Comparison of ENCODE assay signal across 9 cellular contexts in the genomic region with DNA sequence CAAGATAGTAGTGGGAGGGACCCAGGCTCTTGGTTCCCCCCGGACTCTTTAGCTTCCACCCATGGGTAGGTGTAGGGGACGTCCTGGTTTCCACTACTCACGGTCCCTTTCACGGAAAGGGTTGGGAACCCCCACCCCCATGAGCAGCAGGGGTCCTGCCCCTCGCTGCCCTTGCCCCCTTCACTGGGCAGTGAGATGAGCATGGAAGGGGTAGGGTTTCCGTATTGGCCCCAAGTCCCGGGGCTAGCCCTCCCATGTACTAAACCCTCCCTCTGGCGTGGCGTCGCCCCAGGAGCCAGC. TPM values are rescaled to one million over a fixed set of nuclear protein-coding genes. Genes with fewer than 3 reads are reported as not detected.
DNase-seq lines count a peak whose midpoint lies in the region; ATAC-seq lines count a peak whose summit lies in the region.
"Had no signal": no experiment of that assay in that cellular context is flagged by ENCODE, and none has a peak within 500 bp of the region (broad histone marks: within the 10 kb centered on the region; RNA-seq: fewer than 3 reads in every experiment).

No MANE protein-coding gene starts in this region.

- H3K9ac ChIP-seq in adipocyte (ENCODE audit: low read length) = peak overlapping the region; percentile 90
- H3K9ac ChIP-seq in iPS-18a (ENCODE audit: low read length) = no peak overlapping the region

- no peak for ATAC-seq in stimulated activated effector memory CD8-positive, alpha-beta T cell treated with anti-CD3 and anti-CD28 coated beads, Interleukin-12 subunit alpha, Interleukin-12 subunit beta, amount 100 ng/mL, for 72 hours
- no peak for ATAC-seq in stimulated activated naive B cell treated with anti-CD40 and anti-IgM and Interleukin-4, amounts not matched to agents 10 μg/mL and 1 μg/mL and 100 μg/mL, for 72 hours (replicated peaks)

- POLR2A ChIA-PET in activated CD4-positive, alpha-beta memory T cell treated with anti-CD3 and anti-CD28 coated beads, Interleukin-2, amount 10 ng/mL, durations not matched to agents 7 days and 5 days (lab: Charles Lee) = interaction anchor here (1.0 to 1.1 kb wide), 2 partner anchors 16 to 19 kb away, joined by 3 read pairs; a partner anchor contains a TSS

- peaks cover 35% of the 10 kb centered on the region for H3K4me1 Mint-ChIP-seq in stimulated activated effector memory CD8-positive, alpha-beta T cell treated with anti-CD3 and anti-CD28 coated beads, Interleukin-12 subunit alpha, Interleukin-12 subunit beta, amount 100 ng/mL, for 72 hours
- H3K4me1 Mint-ChIP-seq in activated CD4-positive, alpha-beta memory T cell treated with anti-CD3 and anti-CD28 coated beads, Interleukin-2, amount 10 ng/mL, durations not matched to agents 7 days and 5 days = peaks cover 2% of the 10 kb centered on the region
- H3K4me1 Mint-ChIP-seq in stimulated activated naive B cell treated with anti-CD40 and anti-IgM and Interleukin-4, amounts not matched to agents 10 μg/mL and 1 μg/mL and 100 μg/mL, for 72 hours = peaks cover 14 to 18% of the 10 kb centered on the region in 2 donors

- H3K27me3 Mint-ChIP-seq in activated CD4-positive, alpha-beta memory T cell treated with anti-CD3 and anti-CD28 coated beads, Interleukin-2, amount 10 ng/mL, durations not matched to agents 7 days and 5 days = no peaks in the 10 kb centered on the region
- no peaks in the 10 kb centered on the region for H3K27me3 Mint-ChIP-seq in stimulated activated naive B cell treated with anti-CD40 and anti-IgM and Interleukin-4, amounts not matched to agents 10 μg/mL and 1 μg/mL and 100 μg/mL, for 72 hours

- H3K4me3 ChIP-seq in H7 (ENCODE audit: insufficient read depth, low read depth, low read length) (peak overlapping the region; percentile 59; the same call in 1 of the 2 replicates), adipocyte (ENCODE audit: low read length) (peak overlapping the region; percentile 88), iPS-18a (ENCODE audit: low read length) (peak overlapping the region; percentile 75)

- no peaks in the 10 kb centered on the region for H3K9me3 ChIP-seq in adipocyte (ENCODE audit: control insufficient read depth, low read length)
- no peaks in the 10 kb centered on the region for H3K9me3 ChIP-seq in iPS-18a (ENCODE audit: control insufficient read depth, low read depth, low read length)

- H3K36me3 Mint-ChIP-seq in stimulated activated effector memory CD8-positive, alpha-beta T cell treated with anti-CD3 and anti-CD28 coated beads, Interleukin-12 subunit alpha, Interleukin-12 subunit beta, amount 100 ng/mL, for 72 hours = peaks cover 82% of the 10 kb centered on the region
- peaks cover 61% of the 10 kb centered on the region for H3K36me3 Mint-ChIP-seq in activated CD4-positive, alpha-beta memory T cell treated with anti-CD3 and anti-CD28 coated beads, Interleukin-2, amount 10 ng/mL, durations not matched to agents 7 days and 5 days (ENCODE audit: low read depth)
- peaks cover 48 to 65% of the 10 kb centered on the region in 2 donors for H3K36me3 Mint-ChIP-seq in stimulated activated naive B cell treated with anti-CD40 and anti-IgM and Interleukin-4, amounts not matched to agents 10 μg/mL and 1 μg/mL and 100 μg/mL, for 72 hours

- CTCF ChIA-PET in activated CD4-positive, alpha-beta memory T cell treated with anti-CD3 and anti-CD28 coated beads, Interleukin-2, amount 10 ng/mL, durations not matched to agents 7 days and 5 days (lab: Charles Lee) = interaction anchor here (0.9 to 1.9 kb wide), 3 partner anchors 16 to 177 kb away, joined by 3 to 10 read pairs (median 4); no protein-coding TSS in a partner anchor

- H3K27me3 ChIP-seq in H7 (ENCODE audit: control insufficient read depth, insufficient read depth, low read length) = peaks cover 69% of the 10 kb centered on the region
- H3K27me3 ChIP-seq in adipocyte (replicated peaks; ENCODE audit: control insufficient read depth, insufficient read depth, low read length) = peaks cover 5% of the 10 kb centered on the region
- H3K27me3 ChIP-seq in iPS-18a (ENCODE audit: control insufficient read depth, insufficient read depth, low read length) = peaks cover 78% of the 10 kb centered on the region

- no peak overlapping the region for H3K27ac ChIP-seq in iPS-18a (ENCODE audit: low read length)

- no peaks in the 10 kb centered on the region for H3K36me3 ChIP-seq in H7 (replicated peaks; ENCODE audit: control insufficient read depth, insufficient read depth, low read length)
- peaks cover 10% of the 10 kb centered on the region for H3K36me3 ChIP-seq in adipocyte (ENCODE audit: control insufficient read depth, insufficient read depth, low read length, severe bottlenecking)
- H3K36me3 ChIP-seq in iPS-18a (ENCODE audit: control insufficient read depth, low read depth, low read length) = no peaks in the 10 kb centered on the region

- peak; percentile 65 for DNase-seq in H7
- DNase-seq in adipocyte (ENCODE audit: low read depth) = no peak
- no peak for DNase-seq in stimulated activated effector memory CD8-positive, alpha-beta T cell treated with anti-CD3 and anti-CD28 coated beads, Interleukin-12 subunit alpha, Interleukin-12 subunit beta, amount 100 ng/mL, for 72 hours (ENCODE audit: low spot score in 2 of 2)
- no peak for DNase-seq in activated T-cell treated with anti-CD3 and anti-CD28 coated beads, Interleukin-2, amount 50 U/mL, for 1 hour
- DNase-seq in GM19240 (ENCODE audit: insufficient read length, low spot score) = no peak
- DNase-seq in activated CD4-positive, alpha-beta memory T cell treated with anti-CD3 and anti-CD28 coated beads, Interleukin-2, amount 10 ng/mL, durations not matched to agents 7 days and 5 days = no peak
- DNase-seq in stimulated activated naive B cell treated with anti-CD40 and anti-IgM and Interleukin-4, amounts not matched to agents 10 μg/mL and 1 μg/mL and 100 μg/mL, for 72 hours = no peak

- peak overlapping the region; percentile 52 for H3K4me3 Mint-ChIP-seq in stimulated activated effector memory CD8-positive, alpha-beta T cell treated with anti-CD3 and anti-CD28 coated beads, Interleukin-12 subunit alpha, Interleukin-12 subunit beta, amount 100 ng/mL, for 72 hours
- no peak overlapping the region for H3K4me3 Mint-ChIP-seq in activated CD4-positive, alpha-beta memory T cell treated with anti-CD3 and anti-CD28 coated beads, Interleukin-2, amount 10 ng/mL, durations not matched to agents 7 days and 5 days
- no peak overlapping the region for H3K4me3 Mint-ChIP-seq in stimulated activated naive B cell treated with anti-CD40 and anti-IgM and Interleukin-4, amounts not matched to agents 10 μg/mL and 1 μg/mL and 100 μg/mL, for 72 hours

- H3K27ac Mint-ChIP-seq in stimulated activated effector memory CD8-positive, alpha-beta T cell treated with anti-CD3 and anti-CD28 coated beads, Interleukin-12 subunit alpha, Interleukin-12 subunit beta, amount 100 ng/mL, for 72 hours = peak overlapping the region; percentile 83
- no peak overlapping the region for H3K27ac Mint-ChIP-seq in activated CD4-positive, alpha-beta memory T cell treated with anti-CD3 and anti-CD28 coated beads, Interleukin-2, amount 10 ng/mL, durations not matched to agents 7 days and 5 days
- no peak overlapping the region for H3K27ac Mint-ChIP-seq in stimulated activated naive B cell treated with anti-CD40 and anti-IgM and Interleukin-4, amounts not matched to agents 10 μg/mL and 1 μg/mL and 100 μg/mL, for 72 hours
- H3K27ac Mint-ChIP-seq: activated T-helper 2 cell treated with anti-CD3 and anti-CD28 coated beads, Interferon-gamma antibody, Interleukin-2, Interleukin-4, amounts not matched to agents 10 μg/mL and 5 μg/mL and 100 μg/mL, durations not matched to agents 14 hours and 24 hours and 36 hours had no signal

- no peaks in the 10 kb centered on the region for H3K9me3 Mint-ChIP-seq in stimulated activated effector memory CD8-positive, alpha-beta T cell treated with anti-CD3 and anti-CD28 coated beads, Interleukin-12 subunit alpha, Interleukin-12 subunit beta, amount 100 ng/mL, for 72 hours
- no peaks in the 10 kb centered on the region for H3K9me3 Mint-ChIP-seq in activated CD4-positive, alpha-beta memory T cell treated with anti-CD3 and anti-CD28 coated beads, Interleukin-2, amount 10 ng/mL, durations not matched to agents 7 days and 5 days
- H3K9me3 Mint-ChIP-seq in stimulated activated naive B cell treated with anti-CD40 and anti-IgM and Interleukin-4, amounts not matched to agents 10 μg/mL and 1 μg/mL and 100 μg/mL, for 72 hours = peaks cover 0 to 3% of the 10 kb centered on the region in 2 donors
- H3K9me3 Mint-ChIP-seq: activated T-helper 2 cell treated with anti-CD3 and anti-CD28 coated beads, Interferon-gamma antibody, Interleukin-2, Interleukin-4, amounts not matched to agents 10 μg/mL and 5 μg/mL and 100 μg/mL, durations not matched to agents 14 hours and 24 hours and 36 hours had no signal

- H3K4me1 ChIP-seq in adipocyte (ENCODE audit: control insufficient read depth, insufficient read depth, low read length) (peaks cover 6% of the 10 kb centered on the region), iPS-18a (ENCODE audit: control insufficient read depth, low read depth, low read length) (no peaks in the 10 kb centered on the region)

RNA-seq across cellular contexts. Expression of a gene that starts 12.7 kb away (rescaled TPM):
- total RNA-seq in H7 (2014; rRNA removed; shearing (Covaris generic)) = 0.30 and 0.35 TPM in 2 replicates
- total RNA-seq in activated CD4-positive, alpha-beta memory T cell treated with anti-CD3 and anti-CD28 coated beads, Interleukin-2, amount 10 ng/mL, durations not matched to agents 7 days and 5 days = 10 to 100 TPM; 84.5 to 85.1 TPM

RNA-seq across cellular contexts. Expression of a gene that starts 19.0 kb away (rescaled TPM):
- total RNA-seq in H7 (2014; rRNA removed; shearing (Covaris generic)) = 12.9 and 17.6 TPM in 2 replicates
- 10 to 100 TPM; 21.8 to 23.0 TPM for total RNA-seq in activated CD4-positive, alpha-beta memory T cell treated with anti-CD3 and anti-CD28 coated beads, Interleukin-2, amount 10 ng/mL, durations not matched to agents 7 days and 5 days

RNA-seq across cellular contexts. Expression of a gene that starts 26.3 kb away (rescaled TPM):
- total RNA-seq in H7 (2014; rRNA removed; shearing (Covaris generic)) = 234 and 275 TPM in 2 replicates
- 10 to 100 TPM; 87.7 to 88.6 TPM for total RNA-seq in activated CD4-positive, alpha-beta memory T cell treated with anti-CD3 and anti-CD28 coated beads, Interleukin-2, amount 10 ng/mL, durations not matched to agents 7 days and 5 days

RNA-seq across cellular contexts. Expression of a gene that starts 29.1 kb away (rescaled TPM):
- total RNA-seq in H7 (2014; rRNA removed; shearing (Covaris generic)) = 1.9 and 4.3 TPM in 2 replicates
- total RNA-seq in activated CD4-positive, alpha-beta memory T cell treated with anti-CD3 and anti-CD28 coated beads, Interleukin-2, amount 10 ng/mL, durations not matched to agents 7 days and 5 days = 10 to 100 TPM; 29.2 to 31.4 TPM

RNA-seq across cellular contexts. Expression of a gene that starts 31.9 kb away (rescaled TPM):
- 65.5 and 74.1 TPM in 2 replicates for total RNA-seq in H7 (2014; rRNA removed; shearing (Covaris generic))
- total RNA-seq in activated CD4-positive, alpha-beta memory T cell treated with anti-CD3 and anti-CD28 coated beads, Interleukin-2, amount 10 ng/mL, durations not matched to agents 7 days and 5 days = 100 to 1,000 TPM; 146 to 152 TPM

Comparison
In these comparisons a context has a peak if more than half of its experiments do, and no peak if none do; other contexts are left out.
1. RNA of a gene that starts 12.7 kb away (total RNA-seq): 84.5 to 85.1 TPM in activated CD4-positive, alpha-beta memory T cell treated with anti-CD3 and anti-CD28 coated beads, Interleukin-2, amount 10 ng/mL, durations not matched to agents 7 days and 5 days; 0.30 to 0.35 TPM in H7; every median in the first group is over 10 times any median in the second.
2. Peak in every context shown above with its lines, with median percentiles within 50 percentile points of each other: H3K4me3 ChIP-seq.